Comparison of ENCODE assay signal across 8 cellular contexts in genomic region chr6:136607932-136608772, GRCh38. TPM values are rescaled to one million over a fixed set of nuclear protein-coding genes. Genes with fewer than 3 reads are reported as not detected.
DNase-seq lines count a peak whose midpoint lies in the region; ATAC-seq and TF ChIP-seq lines count a peak whose summit lies in the region.

No MANE protein-coding gene starts in this region.

- WGBS in iPS DF 6.9 (ENCODE audit: insufficient coverage, insufficient read length): no CpG with 5 or more reads among the region's 12 CpGs

- ATAC-seq in GM23338: peak; percentile 88
- ATAC-seq in GM19324 (IDR thresholded peaks at IDR 0.05; ENCODE audit: low FRiP score, unreplicated experiment): no peak

- peak; percentile 33 for TF ChIP-seq CTCF in GM12801 (IDR thresholded peaks at IDR 0.05; ENCODE audit: extremely low read depth, insufficient read length)
- TF ChIP-seq CTCF in GM23338 (conservative IDR thresholded peaks at IDR 0.05; ENCODE audit: low read depth in 2 of 2): peak; percentile 82 to 92
- peak; percentile 60 to 76 (median 68) for TF ChIP-seq CTCF in ascending aorta (IDR thresholded peaks at IDR 0.05)

- H3K4me2 ChIP-seq in GM23338: no peak overlapping the region

- H3K27ac ChIP-seq in GM23338 (ENCODE audit: low read depth) (no peak overlapping the region), ascending aorta (peak overlapping the region; percentile 79 to 87), iPS DF 6.9 (ENCODE audit: low read length) (no peak overlapping the region)

- H3K4me3 ChIP-seq in GM23338 (no peak overlapping the region), ascending aorta (no peak overlapping the region), iPS DF 6.9 (ENCODE audit: low read length) (no peak overlapping the region)

- H3K36me3 ChIP-seq in GM23338 (ENCODE audit: insufficient read depth) (no peaks in the 10 kb centered on the region), ascending aorta (peaks cover 6 to 18% of the 10 kb centered on the region in 2 donors), iPS DF 6.9 (ENCODE audit: control insufficient read depth, insufficient read depth, low read length) (no peaks in the 10 kb centered on the region)

- peaks cover 22% of the 10 kb centered on the region for H3K4me1 Mint-ChIP-seq in GM23338
- H3K4me1 Mint-ChIP-seq in T-helper 1 cell treated with Interleukin-12 subunit alpha and Interleukin-12 subunit beta and Interleukin-4 antibody, amounts not matched to agents 30 μg/mL and 1 μg/mL, for 36 hours (ENCODE audit: low read depth): peaks cover 20% of the 10 kb centered on the region

- no peaks in the 10 kb centered on the region; the same call in 2 of the 3 replicates for H3K36me3 Mint-ChIP-seq in GM23338 (ENCODE audit: low read depth)
- H3K36me3 Mint-ChIP-seq in T-helper 1 cell treated with Interleukin-12 subunit alpha and Interleukin-12 subunit beta and Interleukin-4 antibody, amounts not matched to agents 30 μg/mL and 1 μg/mL, for 36 hours (ENCODE audit: low read depth): peaks cover 40% of the 10 kb centered on the region

- no peaks in the 10 kb centered on the region for H3K9me3 Mint-ChIP-seq in GM23338
- no peaks in the 10 kb centered on the region for H3K9me3 Mint-ChIP-seq in T-helper 1 cell treated with Interleukin-12 subunit alpha and Interleukin-12 subunit beta and Interleukin-4 antibody, amounts not matched to agents 30 μg/mL and 1 μg/mL, for 36 hours

- H3K27me3 ChIP-seq in GM23338 (ENCODE audit: insufficient read depth): no peaks in the 10 kb centered on the region
- H3K27me3 ChIP-seq in ascending aorta: no peaks in the 10 kb centered on the region
- H3K27me3 ChIP-seq in iPS DF 6.9 (ENCODE audit: control insufficient read depth, insufficient read depth, low read length): no peaks in the 10 kb centered on the region

- H3K4me1 ChIP-seq in GM23338 (ENCODE audit: insufficient read depth) (peaks cover 25% of the 10 kb centered on the region), ascending aorta (peaks cover 8 to 20% of the 10 kb centered on the region in 2 donors), iPS DF 6.9 (ENCODE audit: control insufficient read depth, insufficient read depth, low read length) (peaks cover 3% of the 10 kb centered on the region; the same call in 1 of the 2 replicates)

- no peaks in the 10 kb centered on the region for H4K20me1 ChIP-seq in GM23338 (replicated peaks; ENCODE audit: insufficient read depth)

- H3K9me2 ChIP-seq in GM23338 (ENCODE audit: insufficient read depth): no peaks in the 10 kb centered on the region

- H3K27me3 Mint-ChIP-seq in GM23338 (ENCODE audit: insufficient read depth, low read depth, poor library complexity): peaks cover 11% of the 10 kb centered on the region
- H3K27me3 Mint-ChIP-seq in T-helper 1 cell treated with Interleukin-12 subunit alpha and Interleukin-12 subunit beta and Interleukin-4 antibody, amounts not matched to agents 30 μg/mL and 1 μg/mL, for 36 hours (ENCODE audit: low read depth): no peaks in the 10 kb centered on the region

- H3K79me2 ChIP-seq in GM23338 (replicated peaks; ENCODE audit: insufficient read depth): no peaks in the 10 kb centered on the region

- H3F3A ChIP-seq in GM23338 (replicated peaks; ENCODE audit: low read depth): no peaks in the 10 kb centered on the region

- DNase-seq in GM23338 (ENCODE audit: low spot score) (peak; percentile 90), M059J (ENCODE audit: low read depth) (peak; percentile 73), ascending aorta (ENCODE audit: low spot score in 2 of 2) (peak in 1 of 2 donors; percentile 84), iPS DF 6.9 (ENCODE audit: low read depth, low spot score) (peak; percentile 83)
- DNase-seq in stimulated activated CD4-positive, alpha-beta T cell treated with anti-CD3 and anti-CD28 coated beads, Interleukin-15, amount 100 ng/mL, for 48 hours (ENCODE audit: low read depth in 2 of 2): peak; percentile 66 to 77

- H3K27ac Mint-ChIP-seq in GM23338: no peak overlapping the region
- peak overlapping the region; percentile 3 for H3K27ac Mint-ChIP-seq in T-helper 1 cell treated with Interleukin-12 subunit alpha and Interleukin-12 subunit beta and Interleukin-4 antibody, amounts not matched to agents 30 μg/mL and 1 μg/mL, for 36 hours

- no peaks in the 10 kb centered on the region for H3K9me3 ChIP-seq in ascending aorta
- H3K9me3 ChIP-seq in iPS DF 6.9 (ENCODE audit: control insufficient read depth, insufficient read depth, low read length): no peaks in the 10 kb centered on the region

- H2AFZ ChIP-seq in GM23338: no peak overlapping the region

- no peak overlapping the region for H3K4me3 Mint-ChIP-seq in GM23338
- no peak overlapping the region for H3K4me3 Mint-ChIP-seq in T-helper 1 cell treated with Interleukin-12 subunit alpha and Interleukin-12 subunit beta and Interleukin-4 antibody, amounts not matched to agents 30 μg/mL and 1 μg/mL, for 36 hours

- intact Hi-C loops in ascending aorta (cut with DNase I): loop anchor here (1.0 to 2.0 kb wide), 3 partner anchors 13 to 615 kb away; partner anchors contain the start of gene MAP3K5

TF ChIP-seq in GM23338, 12 proteins besides CTCF, POLR2A, EP300 and RAD21:
- 0 out of 2 replicates have a peak, but pooled peaks have one; percentile 29 for TF ChIP-seq ZNF462 (CRISPR knock-in tag; IDR thresholded peaks at IDR 0.05)
- TF ChIP-seq CREB1 (CRISPR knock-in tag; IDR thresholded peaks at IDR 0.05; ENCODE audit: low read depth): no peak

RNA-seq across cellular contexts. Expression of gene MAP7, which starts 57.9 kb away (rescaled TPM):
- total RNA-seq in GM23338 (2014; rRNA removed; shearing (Covaris generic)): 47.8 and 49.2 TPM in 2 replicates
- polyA plus RNA-seq in GM23338 (2016; fragmentation: Nextera tagmentation; extraction: Ambion mirVana): 43.2 and 44.7 TPM in 2 replicates
- 0.15 and 0.49 TPM in 2 replicates for total RNA-seq in M059J (2014; rRNA removed; shearing (Covaris generic))
- not detected for total RNA-seq in ascending aorta

Comparison
In these comparisons a context has a peak if more than half of its experiments do, and no peak if none do; other contexts are left out.
1. CTCF ChIP-seq: peak in every context shown above with its lines; median percentile 87 in GM23338; 68 in ascending aorta; 33 in GM12801.
2. H3K27ac ChIP-seq: peak in ascending aorta (2 of 2); none in GM23338 (single experiment) and iPS DF 6.9 (single experiment).
3. RNA of gene MAP7, which starts 57.9 kb away (total RNA-seq): 47.8 to 49.2 TPM in GM23338; 0.15 to 0.49 TPM in M059J and not detected in ascending aorta (single experiment); every median in the first group is over 10 times any median in the second.